9 cellular contexts compared by ENCODE assay signal in the genomic region with DNA sequence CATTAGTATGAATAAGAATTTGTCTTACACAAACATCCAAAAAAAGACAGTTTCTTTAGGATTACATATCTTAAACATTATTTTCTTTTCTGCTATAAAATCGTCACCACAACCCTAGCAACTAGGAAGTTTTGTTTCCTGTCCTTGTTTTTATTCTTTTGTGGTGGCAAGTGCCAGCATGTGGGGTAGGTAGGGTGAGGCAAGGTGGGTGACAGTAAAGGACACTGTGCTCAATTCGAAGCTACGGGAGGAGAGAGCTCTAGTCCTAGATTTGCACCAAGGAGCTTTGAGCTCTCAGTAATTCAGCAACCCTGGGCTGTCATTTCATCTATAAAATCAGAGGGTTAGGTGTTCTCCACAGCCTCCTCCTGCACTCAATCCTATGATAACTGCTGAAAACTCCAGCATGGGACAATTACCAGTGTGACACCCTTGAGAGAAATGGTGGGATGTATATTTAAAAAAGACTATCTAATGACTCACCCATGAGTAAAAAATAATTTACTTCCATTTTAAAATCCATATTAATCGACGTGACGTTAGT.
DNase-seq lines count a peak whose midpoint lies in the region; ATAC-seq and TF ChIP-seq lines count a peak whose summit lies in the region.
"Had no signal": no experiment of that assay in that cellular context is flagged by ENCODE, and none has a peak within 500 bp of the region (broad histone marks: within the 10 kb centered on the region; RNA-seq: fewer than 3 reads in every experiment).

No MANE protein-coding gene starts in this region.

- H3K18ac ChIP-seq in IMR-90 (ENCODE audit: low read depth, low read length) (peak overlapping the region; percentile 99), trophoblast cell (ENCODE audit: low read length) (peak overlapping the region; percentile 47)

- peak overlapping the region; percentile 97 for H3K56ac ChIP-seq in IMR-90 (ENCODE audit: extremely low read depth, insufficient read depth, low read length)

- no peaks in the 10 kb centered on the region for H3K79me2 ChIP-seq in trophoblast cell (ENCODE audit: control insufficient read depth, insufficient read depth, low read length, poor library complexity)

- intact Hi-C loops in Caco-2 (cut with micrococcal nuclease; ENCODE audit: unreplicated experiment) (no loop called here), IMR-90 (cut with micrococcal nuclease) (loop anchor here (1.0 to 5.0 kb wide), 3 partner anchors 15 to 251 kb away; partner anchors contain the start of genes CDNF, HSPA14 and MSANTD7)

- peak overlapping the region; percentile 96 for H2AK9ac ChIP-seq in IMR-90 (replicated peaks; ENCODE audit: low read depth, low read length, poor library complexity)

- H2AK5ac ChIP-seq in IMR-90 (ENCODE audit: low read depth, low read length) (peak overlapping the region; percentile 99), trophoblast cell (ENCODE audit: low read length) (no peak overlapping the region)

- H4K91ac ChIP-seq in IMR-90 (ENCODE audit: insufficient read depth, low read depth, low read length) (peak overlapping the region; percentile 99), trophoblast cell (ENCODE audit: low read depth, low read length) (no peak overlapping the region)

- TF ChIP-seq RAD21 in IMR-90 (IDR thresholded peaks at IDR 0.05; ENCODE audit: low read length) = no peak

- POLR2A ChIA-PET in Caco-2 (lab: Charles Lee) = interaction anchor here (0.7 kb wide), 1 partner anchor 9 kb away, joined by 6 read pairs; no protein-coding TSS in a partner anchor
- POLR2A ChIA-PET in IMR-90 (lab: Charles Lee; ENCODE audit: unreplicated experiment) = no interaction called here
- POLR2A ChIA-PET in WTC11 (lab: Charles Lee) = no interaction called here

- peaks cover 26 to 75% of the 10 kb centered on the region in 2 experiments for H3K79me1 ChIP-seq in IMR-90 (ENCODE audit: low read depth in 1 of 2, low read length in 2 of 2)
- H3K79me1 ChIP-seq in trophoblast cell (ENCODE audit: low read length) = peaks cover 3% of the 10 kb centered on the region

- peak overlapping the region; percentile 98 for H2BK20ac ChIP-seq in IMR-90 (ENCODE audit: low read depth, low read length)

- ATAC-seq in IMR-90 (ENCODE audit: low read depth) (peak; percentile 49), WTC11 (no peak), GM21526 (IDR thresholded peaks at IDR 0.05; ENCODE audit: low FRiP score, unreplicated experiment) (no peak)

- peaks cover 18% of the 10 kb centered on the region for H4K20me1 ChIP-seq in IMR-90 (ENCODE audit: insufficient read depth, low read length)

- peak overlapping the region; percentile 52 for H3K4me3 Mint-ChIP-seq in Caco-2 (ENCODE audit: unreplicated experiment)
- no peak overlapping the region for H3K4me3 Mint-ChIP-seq in WTC11

- H3K4me2 ChIP-seq in IMR-90 (ENCODE audit: low read depth, low read length) (peak overlapping the region; percentile 65), trophoblast cell (ENCODE audit: low read length) (no peak overlapping the region)

- H3K9ac ChIP-seq in IMR-90 (ENCODE audit: low read depth, low read length) (peak overlapping the region; percentile 87), trophoblast cell (ENCODE audit: low read length) (peak overlapping the region; percentile 70)

- H4K5ac ChIP-seq in IMR-90 (ENCODE audit: low read depth, low read length) = peak overlapping the region; percentile 97

- H3K23ac ChIP-seq in IMR-90 (ENCODE audit: low read depth, low read length) = peak overlapping the region; percentile 95
- H3K23ac ChIP-seq in trophoblast cell (ENCODE audit: low read length) = no peak overlapping the region

- CTCF ChIA-PET in Caco-2 (lab: Charles Lee) = no interaction called here
- CTCF ChIA-PET in IMR-90 (lab: Yijun Ruan, JAX) = interaction anchor here (0.6 to 1.4 kb wide), 3 partner anchors 235 to 964 kb away, joined by 3 to 5 read pairs (median 5); no protein-coding TSS in a partner anchor
- CTCF ChIA-PET in WTC11 (lab: Charles Lee) = interaction anchor here (1.3 to 1.5 kb wide), 2 partner anchors 40 to 51 kb away, joined by 3 read pairs; no protein-coding TSS in a partner anchor

- H2BK120ac ChIP-seq in IMR-90 (ENCODE audit: low read depth, low read length) (peak overlapping the region; percentile 98), trophoblast cell (ENCODE audit: insufficient read depth, low read length, poor library complexity) (no peak overlapping the region)

- no peaks in the 10 kb centered on the region for H3K27me3 Mint-ChIP-seq in Caco-2 (ENCODE audit: insufficient read depth, unreplicated experiment)
- H3K27me3 Mint-ChIP-seq in WTC11 (ENCODE audit: low read depth) = no peaks in the 10 kb centered on the region

- peak overlapping the region; percentile 99 for H3K14ac ChIP-seq in IMR-90 (replicated peaks; ENCODE audit: low read depth, low read length)
- peak overlapping the region; percentile 17 for H3K14ac ChIP-seq in trophoblast cell (ENCODE audit: low read length)

- H3K9me3 Mint-ChIP-seq in Caco-2 (ENCODE audit: unreplicated experiment) (peaks cover 8% of the 10 kb centered on the region), WTC11 (no peaks in the 10 kb centered on the region)

- H3K27ac Mint-ChIP-seq in Caco-2 (ENCODE audit: unreplicated experiment) = peak overlapping the region; percentile 95
- H3K27ac Mint-ChIP-seq in WTC11 = no peak overlapping the region

- H3K36me3 Mint-ChIP-seq in Caco-2 (ENCODE audit: insufficient read depth, unreplicated experiment) (peaks cover 96% of the 10 kb centered on the region), WTC11 (no peaks in the 10 kb centered on the region)

- BruUV-seq in Caco-2 (replicated peaks; lab: Mats Ljungman, UMichigan) (no TSS peak), IMR-90 (replicated peaks; lab: Mats Ljungman, UMichigan) (no TSS peak)

- H3K4me1 ChIP-seq in Caco-2 = peaks cover 80% of the 10 kb centered on the region
- peaks cover 28% of the 10 kb centered on the region for H3K4me1 ChIP-seq in IMR-90 (ENCODE audit: control insufficient read depth, insufficient read depth, low read length)
- peaks cover 12 to 21% of the 10 kb centered on the region in 2 experiments for H3K4me1 ChIP-seq in trophoblast cell (ENCODE audit: control insufficient read depth in 1 of 2, insufficient read depth in 2 of 2, low read length in 2 of 2)

- in situ Hi-C loops in IMR-90 (cut with MboI; ENCODE audit: low sequenced_read_pairs) = no loop called here

- H4K8ac ChIP-seq in IMR-90 (ENCODE audit: low read depth in 2 of 2, low read length in 2 of 2) (peak overlapping the region; percentile 84 to 96), trophoblast cell (ENCODE audit: low read depth, low read length) (no peak overlapping the region)

- H3K4me3 ChIP-seq in Caco-2 (ENCODE audit: low read depth, low read length) = no peak overlapping the region
- H3K4me3 ChIP-seq in IMR-90 (ENCODE audit: insufficient read depth, low read depth, low read length) = no peak overlapping the region
- H3K4me3 ChIP-seq in coronary artery = peak overlapping the region; percentile 32
- no peak overlapping the region for H3K4me3 ChIP-seq in trophoblast cell (ENCODE audit: low read depth, low read length)

- H3K27ac ChIP-seq in IMR-90 (ENCODE audit: insufficient read depth, low read length) = peak overlapping the region; percentile 99
- peak overlapping the region; percentile 66 to 70 for H3K27ac ChIP-seq in coronary artery
- no peak overlapping the region for H3K27ac ChIP-seq in trophoblast cell (ENCODE audit: low read depth, low read length)

- no peak for TF ChIP-seq CTCF in Caco-2 (IDR thresholded peaks at IDR 0.05; ENCODE audit: insufficient read depth in 1 of 2, low read depth in 1 of 2, low read length in 1 of 2, severe bottlenecking in 1 of 2, unreplicated experiment in 1 of 2)
- no peak for TF ChIP-seq CTCF in IMR-90 (conservative IDR thresholded peaks at IDR 0.05; ENCODE audit: low read depth, low read length)
- no peak for TF ChIP-seq CTCF in coronary artery (IDR thresholded peaks at IDR 0.05)
- TF ChIP-seq CTCF in WTC11 (IDR thresholded peaks at IDR 0.05) = no peak

- H2BK15ac ChIP-seq in IMR-90 (ENCODE audit: low read depth, low read length) = peak overlapping the region; percentile 93

- H3K4me1 Mint-ChIP-seq in Caco-2 (ENCODE audit: low read depth, unreplicated experiment) (peaks cover 77% of the 10 kb centered on the region), WTC11 (peaks cover 71% of the 10 kb centered on the region)

- peak overlapping the region; percentile 98 for H3K4ac ChIP-seq in IMR-90 (ENCODE audit: low read depth, low read length)
- H3K4ac ChIP-seq in trophoblast cell (ENCODE audit: low read depth, low read length) = no peak overlapping the region

- dilution Hi-C loops in IMR-90 (cut with HindIII; ENCODE audit: low sequenced_read_pairs, unreplicated experiment) = no loop called here

- H2BK5ac ChIP-seq in IMR-90 (ENCODE audit: low read depth, low read length, poor library complexity, severe bottlenecking) (peak overlapping the region; percentile 99), trophoblast cell (ENCODE audit: low read depth, low read length, poor library complexity) (no peak overlapping the region)

- peaks cover 33% of the 10 kb centered on the region for H3K9me1 ChIP-seq in IMR-90 (ENCODE audit: insufficient read depth, low read length)

- H2BK12ac ChIP-seq in trophoblast cell (ENCODE audit: low read length) = no peak overlapping the region

- no peaks in the 10 kb centered on the region for H3K27me3 ChIP-seq in Caco-2 (replicated peaks; ENCODE audit: control insufficient read depth, insufficient read depth, low read length)
- H3K27me3 ChIP-seq in IMR-90 (ENCODE audit: control insufficient read depth, insufficient read depth, low read length) = no peaks in the 10 kb centered on the region
- H3K27me3 ChIP-seq in trophoblast cell (ENCODE audit: insufficient read depth, low read length) = no peaks in the 10 kb centered on the region

- no peak for DNase-seq in Caco-2
- no peak for DNase-seq in IMR-90
- no peak for DNase-seq in coronary artery (ENCODE audit: low spot score)
- DNase-seq in trophoblast cell = no peak
- DNase-seq in RPMI8226 = no peak
- DNase-seq in NCI-H69 (lab: John Stamatoyannopoulos, UW) = no peak
- no peak for DNase-seq in WTC11 (ENCODE audit: low spot score)
- DNase-seq: NCI-H2227 treated with DMSO at 0.1 percent for 48 hours had no signal

- no peak overlapping the region for H4K12ac ChIP-seq in trophoblast cell (ENCODE audit: low read depth, low read length)

- H2AFZ ChIP-seq in IMR-90 (replicated peaks; ENCODE audit: low read length, poor library complexity) (no peak overlapping the region), trophoblast cell (ENCODE audit: insufficient read depth, low read length, poor library complexity) (no peak overlapping the region)

- no CpG with 5 or more reads among the region's 6 CpGs for WGBS in IMR-90 (ENCODE audit: extremely low coverage in 2 of 2, insufficient read length in 1 of 2), 2 experiments
- WGBS in trophoblast cell (ENCODE audit: extremely low coverage, insufficient coverage, insufficient read length) = no CpG with 5 or more reads among the region's 6 CpGs

- no peak for TF ChIP-seq POLR2A in IMR-90 (IDR thresholded peaks at IDR 0.05; ENCODE audit: low read depth, low read length)

- H3K9me3 ChIP-seq in Caco-2 = no peaks in the 10 kb centered on the region
- H3K9me3 ChIP-seq in IMR-90 (ENCODE audit: control insufficient read depth, insufficient read depth, low read length) = no peaks in the 10 kb centered on the region
- H3K9me3 ChIP-seq in trophoblast cell (ENCODE audit: insufficient read depth, low read depth, low read length) = peaks cover under 1% of the 10 kb centered on the region

- H3K36me3 ChIP-seq in Caco-2 (ENCODE audit: control insufficient read depth, insufficient read depth, low read length) (peaks cover 2% of the 10 kb centered on the region; the same call in 1 of the 2 replicates), IMR-90 (ENCODE audit: control insufficient read depth, insufficient read depth, low read length) (peaks cover 24% of the 10 kb centered on the region), trophoblast cell (ENCODE audit: control insufficient read depth in 1 of 2, insufficient read depth in 2 of 2, low read length in 2 of 2) (peaks cover 1 to 3% of the 10 kb centered on the region in 2 experiments)
